ENCODE assay signal across 26 cellular contexts in the genomic region with DNA sequence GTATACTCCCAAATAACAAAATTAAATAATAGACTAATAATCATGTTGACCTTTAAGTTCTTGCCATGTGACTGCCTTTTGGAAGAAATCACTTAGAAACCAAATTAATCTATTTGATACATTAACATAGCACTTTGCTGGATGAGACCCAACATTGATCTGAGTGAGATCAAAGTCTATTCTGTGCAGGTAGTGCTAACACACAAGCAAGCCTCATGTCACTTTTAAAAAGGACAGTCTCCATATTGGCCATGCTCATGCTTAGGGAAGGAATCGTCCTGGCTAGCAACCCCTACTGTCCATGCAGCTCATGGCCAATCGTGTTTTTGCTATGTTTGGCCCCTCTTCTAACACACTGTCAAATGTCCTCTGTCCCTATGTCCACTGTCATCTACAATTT. TPM values are rescaled to one million over a fixed set of nuclear protein-coding genes. Genes with fewer than 3 reads are reported as not detected.
"Had no signal": no experiment of that assay in that cellular context is flagged by ENCODE, and none has a peak within 500 bp of the region (broad histone marks: within the 10 kb centered on the region; RNA-seq: fewer than 3 reads in every experiment).

No MANE protein-coding gene starts in this region.

- H3K27me3 ChIP-seq: MG63 had no signal

- H3K9ac ChIP-seq: SK-N-SH had no signal

- H3K27ac ChIP-seq: HL-60, RWPE1 had no signal

- FAIRE-seq: HTR-8/SVneo had no signal

- H3K4me3 ChIP-seq: MG63 had no signal

- H3K4me2 ChIP-seq: SK-N-SH had no signal

- DNase-seq: Karpas-422, KG1, MG63, NCI-H1092, NCI-H1105 treated with DMSO at 0.1 percent for 48 hours, NCI-H1417 treated with DMSO at 0.1 percent for 48 hours, NCI-H146, NCI-H1694 treated with DMSO at 0.1 percent for 48 hours, NCI-H1930, NCI-H2081, NCI-H2107, NCI-H226, NCI-H446, NCI-H510A, NCI-H524 treated with DMSO at 0.1 percent for 48 hours, NCI-H69, NCI-H774, PC-3, SHP77, SK-N-SH, SW 1271 had no signal

- H3K36me3 ChIP-seq: MG63 had no signal

- H3K9me3 ChIP-seq: MG63, SK-N-SH had no signal

- ATAC-seq: Panc1, PC-3 had no signal

RNA-seq across cellular contexts. Expression of a gene that starts 35.8 kb away (rescaled TPM):
- total RNA-seq: OCI-LY7 had no signal
